Comparison of ENCODE assay signal across 21 cellular contexts in genomic region chr1:36179220-36179600, GRCh38. TPM values are rescaled to one million over a fixed set of nuclear protein-coding genes. Genes with fewer than 3 reads are reported as not detected.
DNase-seq lines count a peak whose midpoint lies in the region; ATAC-seq, FAIRE-seq and TF ChIP-seq lines count a peak whose summit lies in the region.
"Had no signal": no experiment of that assay in that cellular context is flagged by ENCODE, and none has a peak within 500 bp of the region (broad histone marks: within the 10 kb centered on the region; RNA-seq: fewer than 3 reads in every experiment).

No MANE protein-coding gene starts in this region.

- H2AK5ac ChIP-seq in H9 (ENCODE audit: insufficient read length, low read length): no peak overlapping the region

- intact Hi-C loops in ascending aorta (cut with DNase I): no loop called here

- no peak overlapping the region for H3K4ac ChIP-seq in H9 (ENCODE audit: low read depth, low read length)

- TF ChIP-seq CTCF in H9 (conservative IDR thresholded peaks at IDR 0.05) (no peak), ascending aorta (IDR thresholded peaks at IDR 0.05) (no peak)

- H3K79me1 ChIP-seq in H9 (ENCODE audit: insufficient read depth, low read depth, low read length, poor library complexity, severe bottlenecking): no peaks in the 10 kb centered on the region

- H3K9me3 Mint-ChIP-seq in H9: no peaks in the 10 kb centered on the region
- H3K9me3 Mint-ChIP-seq in stimulated activated effector memory CD8-positive, alpha-beta T cell treated with anti-CD3 and anti-CD28 coated beads, Interleukin-12 subunit alpha, Interleukin-12 subunit beta, amount 100 ng/mL, for 72 hours: no peaks in the 10 kb centered on the region
- H3K9me3 Mint-ChIP-seq: activated CD4-positive, alpha-beta memory T cell treated with anti-CD3 and anti-CD28 coated beads for 36 hours; activated naive CD4-positive, alpha-beta T cell treated with anti-CD3 and anti-CD28 coated beads for 36 hours; activated T-cell treated with anti-CD3 and anti-CD28 coated beads, Interleukin-2, amount 50 U/mL, for 24 hours; effector memory CD8-positive, alpha-beta T cell; natural killer cell treated with Interleukin-12 subunit alpha and Interleukin-12 subunit beta and Interleukin-15 and Interleukin-18, amount 100 ng/mL, for 72 hours; T-helper 1 cell treated with Interleukin-12 subunit alpha and Interleukin-12 subunit beta and Interleukin-4 antibody, amounts not matched to agents 30 μg/mL and 1 μg/mL, for 36 hours had no signal

- DNase-seq in H9: no peak
- no peak for DNase-seq in ascending aorta (ENCODE audit: low spot score in 2 of 2)
- no peak for DNase-seq in stimulated activated effector memory CD8-positive, alpha-beta T cell treated with anti-CD3 and anti-CD28 coated beads, Interleukin-12 subunit alpha, Interleukin-12 subunit beta, amount 100 ng/mL, for 72 hours (ENCODE audit: low spot score in 2 of 2)
- DNase-seq in GM12891 (ENCODE audit: insufficient read length, low spot score): no peak
- DNase-seq: activated CD4-positive, alpha-beta memory T cell treated with anti-CD3 and anti-CD28 coated beads for 36 hours; activated naive CD4-positive, alpha-beta T cell treated with anti-CD3 and anti-CD28 coated beads for 36 hours; activated T-cell treated with anti-CD3 and anti-CD28 coated beads, Interleukin-2, amount 50 U/mL, for 24 hours; effector memory CD8-positive, alpha-beta T cell; Karpas-422; mesenchymal stem cell; NCI-H1092; NCI-H524; SHP77 treated with DMSO at 0.1 percent for 48 hours; spleen had no signal

- H3K56ac ChIP-seq in H9 (ENCODE audit: insufficient read length, low read depth, low read length): no peak overlapping the region

- peaks cover 5% of the 10 kb centered on the region; the same call in 1 of the 2 replicates for H3K4me1 ChIP-seq in H9 (ENCODE audit: insufficient read depth, low read length)
- peaks cover 8 to 27% of the 10 kb centered on the region in 2 donors for H3K4me1 ChIP-seq in ascending aorta
- peaks cover 18% of the 10 kb centered on the region; the same call in 1 of the 2 replicates for H3K4me1 ChIP-seq in iPS-20b (ENCODE audit: insufficient read depth, low read length)
- H3K4me1 ChIP-seq: Caco-2 had no signal

- H2BK20ac ChIP-seq in H9 (ENCODE audit: low read depth, low read length, poor library complexity, severe bottlenecking): no peak overlapping the region

- no peak for FAIRE-seq in GM12891 (lab: Jason Lieb, UNC)

- no peak overlapping the region for H3K14ac ChIP-seq in H9 (ENCODE audit: insufficient read depth, low read length)

- H3T11ph ChIP-seq in H9 (ENCODE audit: low read length): no peak overlapping the region

- no peak overlapping the region for H4K91ac ChIP-seq in H9 (ENCODE audit: insufficient read length, low read depth, low read length)

- peak overlapping the region; percentile 68 to 80 for H3K4me3 Mint-ChIP-seq in H9
- no peak overlapping the region for H3K4me3 Mint-ChIP-seq in stimulated activated effector memory CD8-positive, alpha-beta T cell treated with anti-CD3 and anti-CD28 coated beads, Interleukin-12 subunit alpha, Interleukin-12 subunit beta, amount 100 ng/mL, for 72 hours
- H3K4me3 Mint-ChIP-seq: activated CD4-positive, alpha-beta memory T cell treated with anti-CD3 and anti-CD28 coated beads for 36 hours; activated naive CD4-positive, alpha-beta T cell treated with anti-CD3 and anti-CD28 coated beads for 36 hours; activated T-cell treated with anti-CD3 and anti-CD28 coated beads, Interleukin-2, amount 50 U/mL, for 24 hours; effector memory CD8-positive, alpha-beta T cell; natural killer cell treated with Interleukin-12 subunit alpha and Interleukin-12 subunit beta and Interleukin-15 and Interleukin-18, amount 100 ng/mL, for 72 hours; T-helper 1 cell treated with Interleukin-12 subunit alpha and Interleukin-12 subunit beta and Interleukin-4 antibody, amounts not matched to agents 30 μg/mL and 1 μg/mL, for 36 hours had no signal

- no peaks in the 10 kb centered on the region for H3K27me3 ChIP-seq in H9 (ENCODE audit: insufficient read depth, low read length)
- no peaks in the 10 kb centered on the region for H3K27me3 ChIP-seq in ascending aorta
- H3K27me3 ChIP-seq in iPS-20b (ENCODE audit: insufficient read depth, low read length): peaks cover 4% of the 10 kb centered on the region; the same call in 1 of the 2 replicates
- H3K27me3 ChIP-seq: hepatocyte, spleen had no signal

- peaks cover 4% of the 10 kb centered on the region for H4K20me1 ChIP-seq in H9 (ENCODE audit: control insufficient read depth, insufficient read depth, insufficient read length)

- H3K4me3 ChIP-seq in ascending aorta (no peak overlapping the region), iPS-20b (ENCODE audit: low read length) (peak overlapping the region; percentile 30; the same call in 1 of the 2 replicates)
- H3K4me3 ChIP-seq: hepatocyte, spleen had no signal

- no CpG with 5 or more reads among the region's 19 CpGs for WGBS in H9 (ENCODE audit: extremely low coverage, insufficient read length, low lambda C conversion rate)

- no peak for ATAC-seq in stimulated activated effector memory CD8-positive, alpha-beta T cell treated with anti-CD3 and anti-CD28 coated beads, Interleukin-12 subunit alpha, Interleukin-12 subunit beta, amount 100 ng/mL, for 72 hours
- ATAC-seq in GM18909 (IDR thresholded peaks at IDR 0.05; ENCODE audit: poor library complexity, unreplicated experiment) (no peak), GM19328 (IDR thresholded peaks at IDR 0.05; ENCODE audit: unreplicated experiment) (no peak)
- ATAC-seq: effector memory CD8-positive, alpha-beta T cell had no signal

- peaks cover 11% of the 10 kb centered on the region for H3K23me2 ChIP-seq in H9 (ENCODE audit: insufficient read length, low read depth, low read length, poor library complexity, severe bottlenecking)

- no peaks in the 10 kb centered on the region for H3K79me2 ChIP-seq in H9 (ENCODE audit: insufficient read depth, low read length)
- H3K79me2 ChIP-seq: hepatocyte had no signal

- no peak overlapping the region for H2BK12ac ChIP-seq in H9 (ENCODE audit: insufficient read length, low read depth, low read length)

- peak overlapping the region; percentile 71 to 90 (median 86); a peak in 4 of 7 replicates for H3K27ac Mint-ChIP-seq in H9
- H3K27ac Mint-ChIP-seq in stimulated activated effector memory CD8-positive, alpha-beta T cell treated with anti-CD3 and anti-CD28 coated beads, Interleukin-12 subunit alpha, Interleukin-12 subunit beta, amount 100 ng/mL, for 72 hours: peak overlapping the region; percentile 85
- H3K27ac Mint-ChIP-seq: activated CD4-positive, alpha-beta memory T cell treated with anti-CD3 and anti-CD28 coated beads for 36 hours; activated naive CD4-positive, alpha-beta T cell treated with anti-CD3 and anti-CD28 coated beads for 36 hours; natural killer cell treated with Interleukin-12 subunit alpha and Interleukin-12 subunit beta and Interleukin-15 and Interleukin-18, amount 100 ng/mL, for 72 hours; T-helper 1 cell treated with Interleukin-12 subunit alpha and Interleukin-12 subunit beta and Interleukin-4 antibody, amounts not matched to agents 30 μg/mL and 1 μg/mL, for 36 hours had no signal

- no peak overlapping the region for H2BK5ac ChIP-seq in H9 (ENCODE audit: insufficient read length, low read length)

- H3K36me3 ChIP-seq in ascending aorta (peaks cover 67 to 74% of the 10 kb centered on the region in 2 donors), iPS-20b (ENCODE audit: insufficient read depth, low read depth, low read length) (peaks cover 37% of the 10 kb centered on the region)

- H3K27ac ChIP-seq in H9 (ENCODE audit: insufficient read length, low read depth, low read length): no peak overlapping the region
- peak overlapping the region; percentile 41 to 54 for H3K27ac ChIP-seq in ascending aorta
- H3K27ac ChIP-seq in iPS-20b (ENCODE audit: low read length): no peak overlapping the region
- H3K27ac ChIP-seq: hepatocyte had no signal

- no peak overlapping the region for H2BK15ac ChIP-seq in H9 (ENCODE audit: low read depth, low read length)

- H3K23ac ChIP-seq in H9 (ENCODE audit: insufficient read length, low read depth, low read length): no peak overlapping the region

- H3K9ac ChIP-seq in H9 (ENCODE audit: extremely low read depth, insufficient read length, low read length) (no peak overlapping the region), iPS-20b (ENCODE audit: low read depth, low read length) (no peak overlapping the region)

- H3K9me3 ChIP-seq in H9 (ENCODE audit: control insufficient read depth, low read depth, low read length) (no peaks in the 10 kb centered on the region), ascending aorta (no peaks in the 10 kb centered on the region), iPS-20b (ENCODE audit: insufficient read depth, low read depth, low read length) (no peaks in the 10 kb centered on the region)
- H3K9me3 ChIP-seq: Caco-2, spleen had no signal

- no peak overlapping the region for H2AFZ ChIP-seq in H9 (ENCODE audit: low read length)
- H2AFZ ChIP-seq: hepatocyte had no signal

- no peak for TF ChIP-seq POLR2A in GM12891 (IDR thresholded peaks at IDR 0.05; ENCODE audit: low read depth, low read length)

- H3K36me3 Mint-ChIP-seq in H9 (ENCODE audit: insufficient read depth in 1 of 3, low read depth in 3 of 3): peaks cover 17 to 25% (median 25%) of the 10 kb centered on the region in 3 experiments
- H3K36me3 Mint-ChIP-seq in stimulated activated effector memory CD8-positive, alpha-beta T cell treated with anti-CD3 and anti-CD28 coated beads, Interleukin-12 subunit alpha, Interleukin-12 subunit beta, amount 100 ng/mL, for 72 hours: peaks cover 81% of the 10 kb centered on the region

- H4K5ac ChIP-seq in H9 (ENCODE audit: insufficient read length, low read depth, low read length): no peak overlapping the region

- no peaks in the 10 kb centered on the region for H3K27me3 Mint-ChIP-seq in H9 (ENCODE audit: low read depth)
- H3K27me3 Mint-ChIP-seq: activated CD4-positive, alpha-beta memory T cell treated with anti-CD3 and anti-CD28 coated beads for 36 hours; activated T-cell treated with anti-CD3 and anti-CD28 coated beads, Interleukin-2, amount 50 U/mL, for 24 hours; effector memory CD8-positive, alpha-beta T cell; natural killer cell treated with Interleukin-12 subunit alpha and Interleukin-12 subunit beta and Interleukin-15 and Interleukin-18, amount 100 ng/mL, for 72 hours had no signal

- H3K18ac ChIP-seq in H9 (ENCODE audit: insufficient read length, low read depth, low read length): no peak overlapping the region

- no peak overlapping the region for H4K8ac ChIP-seq in H9 (replicated peaks; ENCODE audit: insufficient read length, low read depth, low read length)

- H3K4me1 Mint-ChIP-seq in H9: peaks cover 19 to 45% of the 10 kb centered on the region in 2 experiments
- no peaks in the 10 kb centered on the region for H3K4me1 Mint-ChIP-seq in stimulated activated effector memory CD8-positive, alpha-beta T cell treated with anti-CD3 and anti-CD28 coated beads, Interleukin-12 subunit alpha, Interleukin-12 subunit beta, amount 100 ng/mL, for 72 hours

- no peak overlapping the region for H2BK120ac ChIP-seq in H9 (ENCODE audit: low read depth, low read length, poor library complexity, severe bottlenecking)

- peak overlapping the region; percentile 57 for H3K4me2 ChIP-seq in H9 (ENCODE audit: insufficient read depth, insufficient read length, low read length)
- H3K4me2 ChIP-seq: hepatocyte had no signal

RNA-seq across cellular contexts. Expression of gene MAP7D1, which starts 23.2 kb away (rescaled TPM):
- total RNA-seq in H9 (2021): 49.9 and 51.6 TPM in 2 replicates
- total RNA-seq in ascending aorta: 209 TPM
- polyA plus RNA-seq in GM12891 (2012; ENCODE audit: low read depth, missing spikeins): 37.9 TPM

RNA-seq across cellular contexts. Expression of gene TRAPPC3, which starts 29.9 kb away (rescaled TPM):
- total RNA-seq in H9 (2021) (48.6 and 52.7 TPM in 2 replicates), ascending aorta (52.0 TPM)
- polyA plus RNA-seq in GM12891 (2012; ENCODE audit: low read depth, missing spikeins): 48.6 TPM

RNA-seq across cellular contexts. Expression of gene THRAP3, which starts 45.0 kb away (rescaled TPM):
- total RNA-seq in H9 (2021) (184 and 186 TPM in 2 replicates), ascending aorta (39.5 TPM)
- polyA plus RNA-seq in GM12891 (2012; ENCODE audit: low read depth, missing spikeins): 53.4 TPM

RNA-seq across cellular contexts. Expression of gene COL8A2, which starts 54.2 kb away (rescaled TPM):
- total RNA-seq in H9 (2021): 1.5 TPM in 2 replicates
- total RNA-seq in ascending aorta: 41.7 TPM
- 0.01 TPM for polyA plus RNA-seq in GM12891 (2012; ENCODE audit: low read depth, missing spikeins)
- total RNA-seq: activated CD4-positive, alpha-beta memory T cell treated with anti-CD3 and anti-CD28 coated beads for 36 hours had no signal

Comparison
In these comparisons a context has a peak if more than half of its experiments do, and no peak if none do; other contexts are left out.
1. H3K27ac ChIP-seq: peak in ascending aorta (2 of 2); none in H9 (single experiment) and iPS-20b (single experiment).